8 cellular contexts compared by ENCODE assay signal in the genomic region with DNA sequence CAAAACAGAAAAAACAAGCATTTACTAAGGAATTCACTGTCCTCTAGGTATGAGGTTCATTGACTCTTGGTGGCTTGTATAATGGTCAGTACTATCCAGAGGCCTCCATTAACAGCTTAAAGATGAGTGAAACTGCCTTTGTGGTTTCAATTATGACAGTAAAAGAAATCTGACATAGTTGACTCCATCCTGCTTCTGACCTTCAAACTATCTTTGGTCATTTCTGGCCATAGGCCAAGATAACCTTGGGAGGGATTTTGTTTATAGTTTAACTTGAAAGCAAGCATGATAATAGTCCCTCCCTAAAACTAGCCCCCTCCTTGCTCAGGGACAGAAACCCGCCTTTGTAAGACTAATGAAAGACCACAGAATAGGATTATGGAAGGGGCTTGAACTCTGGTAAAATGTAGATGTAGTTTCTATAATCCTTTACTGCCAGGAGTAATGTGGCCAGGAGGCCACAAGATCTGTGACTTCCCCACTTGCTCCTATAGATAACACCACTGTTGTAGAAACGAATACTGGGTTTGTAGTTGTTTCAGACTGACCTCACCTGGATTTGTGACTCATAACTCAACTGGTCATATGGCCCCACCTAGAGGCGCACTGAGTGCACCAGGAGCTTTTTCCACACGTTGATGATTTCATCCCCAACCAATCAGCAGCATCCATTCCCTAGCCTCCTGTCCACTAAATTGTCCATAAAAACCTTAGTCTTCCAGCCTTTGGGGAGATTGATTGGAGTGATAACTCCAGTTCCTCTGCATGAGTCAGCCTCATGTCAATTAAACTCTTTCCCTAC. TPM values are rescaled to one million over a fixed set of nuclear protein-coding genes. Genes with fewer than 3 reads are reported as not detected.
DNase-seq lines count a peak whose midpoint lies in the region; ATAC-seq and TF ChIP-seq lines count a peak whose summit lies in the region.

No MANE protein-coding gene starts in this region.

- no peak overlapping the region for H3K4me3 Mint-ChIP-seq in CD8-positive, alpha-beta memory T cell
- H3K4me3 Mint-ChIP-seq in activated naive CD4-positive, alpha-beta T cell treated with anti-CD3 and anti-CD28 coated beads, Interleukin-2, amount 10 ng/mL, durations not matched to agents 7 days and 5 days: no peak overlapping the region

- peak; percentile 25 for TF ChIP-seq CTCF in kidney epithelial cell (IDR thresholded peaks at IDR 0.05; ENCODE audit: insufficient read depth, low read length, poor library complexity, severe bottlenecking)

- no peak overlapping the region for H3K27ac ChIP-seq in CD8-positive, alpha-beta memory T cell (ENCODE audit: low read depth, low read length)

- H3K36me3 ChIP-seq in CD8-positive, alpha-beta memory T cell (ENCODE audit: insufficient read depth, low read length): no peaks in the 10 kb centered on the region
- H3K36me3 ChIP-seq in kidney epithelial cell (ENCODE audit: control insufficient read depth, insufficient read depth, low read length): no peaks in the 10 kb centered on the region

- CTCF ChIA-PET in CD8-positive, alpha-beta memory T cell (lab: Charles Lee): interaction anchor here (1.1 to 2.8 kb wide), 5 partner anchors 27 to 408 kb away, joined by 3 to 10 read pairs (median 4); partner anchors contain the start of gene METTL21A
- CTCF ChIA-PET in activated naive CD4-positive, alpha-beta T cell treated with anti-CD3 and anti-CD28 coated beads, Interleukin-2, amount 10 ng/mL, durations not matched to agents 7 days and 5 days (lab: Charles Lee): interaction anchor here (0.6 to 2.7 kb wide), 7 partner anchors 12 to 407 kb away, joined by 3 to 20 read pairs (median 4); no protein-coding TSS in a partner anchor

- H3K4me3 ChIP-seq in CD8-positive, alpha-beta memory T cell (ENCODE audit: low read length): no peak overlapping the region
- no peak overlapping the region for H3K4me3 ChIP-seq in kidney epithelial cell (ENCODE audit: low read depth, low read length)

- H3K9me3 Mint-ChIP-seq in CD8-positive, alpha-beta memory T cell: no peaks in the 10 kb centered on the region
- H3K9me3 Mint-ChIP-seq in activated naive CD4-positive, alpha-beta T cell treated with anti-CD3 and anti-CD28 coated beads, Interleukin-2, amount 10 ng/mL, durations not matched to agents 7 days and 5 days: no peaks in the 10 kb centered on the region

- POLR2A ChIA-PET in CD8-positive, alpha-beta memory T cell (lab: Charles Lee): no interaction called here

- peak in 3 of 5 donors; percentile 8 to 64 (median 27) for DNase-seq in CD8-positive, alpha-beta memory T cell
- DNase-seq in NCI-H69 (lab: John Stamatoyannopoulos, UW) (peak; percentile 30), kidney epithelial cell (ENCODE audit: low read depth) (peak; percentile 62), inferior parietal cortex (ENCODE audit: extremely low spot score) (no peak), midbrain (lab: John Stamatoyannopoulos, UW) (no peak)
- peak; percentile 52 for DNase-seq in activated naive CD4-positive, alpha-beta T cell treated with anti-CD3 and anti-CD28 coated beads, Interleukin-2, amount 10 ng/mL, durations not matched to agents 7 days and 5 days

- no peaks in the 10 kb centered on the region for H3K4me1 Mint-ChIP-seq in CD8-positive, alpha-beta memory T cell
- no peaks in the 10 kb centered on the region for H3K4me1 Mint-ChIP-seq in activated naive CD4-positive, alpha-beta T cell treated with anti-CD3 and anti-CD28 coated beads, Interleukin-2, amount 10 ng/mL, durations not matched to agents 7 days and 5 days

- H3K27ac Mint-ChIP-seq in CD8-positive, alpha-beta memory T cell: no peak overlapping the region
- no peak overlapping the region for H3K27ac Mint-ChIP-seq in activated naive CD4-positive, alpha-beta T cell treated with anti-CD3 and anti-CD28 coated beads, Interleukin-2, amount 10 ng/mL, durations not matched to agents 7 days and 5 days

- H3K36me3 Mint-ChIP-seq in CD8-positive, alpha-beta memory T cell: no peaks in the 10 kb centered on the region
- no peaks in the 10 kb centered on the region for H3K36me3 Mint-ChIP-seq in activated naive CD4-positive, alpha-beta T cell treated with anti-CD3 and anti-CD28 coated beads, Interleukin-2, amount 10 ng/mL, durations not matched to agents 7 days and 5 days

- no peaks in the 10 kb centered on the region for H3K4me1 ChIP-seq in CD8-positive, alpha-beta memory T cell (ENCODE audit: insufficient read depth, low read length)

- H3K27me3 ChIP-seq in CD8-positive, alpha-beta memory T cell (ENCODE audit: insufficient read depth, low read length, poor library complexity, severe bottlenecking): no peaks in the 10 kb centered on the region
- H3K27me3 ChIP-seq in kidney epithelial cell (ENCODE audit: control insufficient read depth, insufficient read depth, low read length): no peaks in the 10 kb centered on the region

- no peaks in the 10 kb centered on the region for H3K9me3 ChIP-seq in CD8-positive, alpha-beta memory T cell (ENCODE audit: low read length)

- peaks cover 2 to 10% of the 10 kb centered on the region in 2 donors for H3K27me3 Mint-ChIP-seq in CD8-positive, alpha-beta memory T cell
- peaks cover 10% of the 10 kb centered on the region for H3K27me3 Mint-ChIP-seq in activated naive CD4-positive, alpha-beta T cell treated with anti-CD3 and anti-CD28 coated beads, Interleukin-2, amount 10 ng/mL, durations not matched to agents 7 days and 5 days

- ATAC-seq in GM18519 (IDR thresholded peaks at IDR 0.05; ENCODE audit: low FRiP score, unreplicated experiment) (peak; percentile 85), HG02840 (IDR thresholded peaks at IDR 0.05; ENCODE audit: low FRiP score, unreplicated experiment) (peak; percentile 65)

RNA-seq across cellular contexts. Expression of gene PLEKHM3, which starts 8.6 kb away (rescaled TPM):
- 1 to 10 TPM; 6.9 to 7.2 TPM for total RNA-seq in CD8-positive, alpha-beta memory T cell
- 4.4 TPM for polyA plus RNA-seq in CD8-positive, alpha-beta memory T cell
- total RNA-seq in kidney epithelial cell: 6.3 and 11.2 TPM in 2 replicates

Comparison
In these comparisons a context has a peak if more than half of its experiments do, and no peak if none do; other contexts are left out.
1. DNase-seq: peak in CD8-positive, alpha-beta memory T cell (3 of 5), NCI-H69 (single experiment), activated naive CD4-positive, alpha-beta T cell treated with anti-CD3 and anti-CD28 coated beads, Interleukin-2, amount 10 ng/mL, durations not matched to agents 7 days and 5 days (single experiment) and kidney epithelial cell (single experiment); none in inferior parietal cortex (single experiment) and midbrain (single experiment).